ENCODE assay signal across 1 cellular context in the genomic region with DNA sequence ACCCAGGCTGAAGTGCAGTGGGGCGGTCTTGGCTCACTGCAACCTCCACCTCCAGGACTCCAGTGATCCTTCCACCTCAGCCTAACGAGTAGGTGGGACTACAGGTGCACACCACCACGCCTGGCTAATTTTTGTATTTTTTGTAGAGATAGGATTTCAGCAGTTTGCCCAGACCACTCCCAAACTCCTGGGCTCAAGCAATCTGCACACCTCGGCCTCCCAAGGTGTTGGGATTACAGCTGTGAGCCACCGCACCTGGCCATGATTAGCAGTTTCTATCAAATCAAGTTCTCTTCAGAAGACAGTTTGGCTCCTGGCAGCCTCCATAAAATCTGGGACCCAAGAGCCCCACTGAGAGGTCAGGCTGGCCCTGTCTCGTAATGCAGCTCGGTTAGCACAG.
TF ChIP-seq lines count a peak whose summit lies in the region.

No MANE protein-coding gene starts in this region.

TF ChIP-seq in HepG2, 621 proteins besides CTCF, POLR2A, EP300 and RAD21 (continued from another document):
- TF ChIP-seq, protein P1, sequence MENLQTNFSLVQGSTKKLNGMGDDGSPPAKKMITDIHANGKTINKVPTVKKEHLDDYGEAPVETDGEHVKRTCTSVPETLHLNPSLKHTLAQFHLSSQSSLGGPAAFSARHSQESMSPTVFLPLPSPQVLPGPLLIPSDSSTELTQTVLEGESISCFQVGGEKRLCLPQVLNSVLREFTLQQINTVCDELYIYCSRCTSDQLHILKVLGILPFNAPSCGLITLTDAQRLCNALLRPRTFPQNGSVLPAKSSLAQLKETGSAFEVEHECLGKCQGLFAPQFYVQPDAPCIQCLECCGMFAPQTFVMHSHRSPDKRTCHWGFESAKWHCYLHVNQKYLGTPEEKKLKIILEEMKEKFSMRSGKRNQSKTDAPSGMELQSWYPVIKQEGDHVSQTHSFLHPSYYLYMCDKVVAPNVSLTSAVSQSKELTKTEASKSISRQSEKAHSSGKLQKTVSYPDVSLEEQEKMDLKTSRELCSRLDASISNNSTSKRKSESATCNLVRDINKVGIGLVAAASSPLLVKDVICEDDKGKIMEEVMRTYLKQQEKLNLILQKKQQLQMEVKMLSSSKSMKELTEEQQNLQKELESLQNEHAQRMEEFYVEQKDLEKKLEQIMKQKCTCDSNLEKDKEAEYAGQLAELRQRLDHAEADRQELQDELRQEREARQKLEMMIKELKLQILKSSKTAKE (CRISPR knock-in tag; IDR thresholded peaks at IDR 0.05; ENCODE audit: borderline replicate concordance) = no peak
- no peak for TF ChIP-seq SP140L (CRISPR knock-in tag; IDR thresholded peaks at IDR 0.05; ENCODE audit: borderline replicate concordance)
- no peak for TF ChIP-seq CHCHD3 (CRISPR knock-in tag; IDR thresholded peaks at IDR 0.05)
- no peak for TF ChIP-seq CC2D1A (CRISPR knock-in tag; IDR thresholded peaks at IDR 0.05)
